In genomic region chr11:12090761-12091261, GRCh38 we compare ENCODE assay signal across 2 cellular contexts.
TF ChIP-seq lines count a peak whose summit lies in the region.

No MANE protein-coding gene starts in this region.

TF ChIP-seq in HCT116, 20 proteins besides CTCF, POLR2A, EP300 and RAD21:
- TF ChIP-seq, protein P1, sequence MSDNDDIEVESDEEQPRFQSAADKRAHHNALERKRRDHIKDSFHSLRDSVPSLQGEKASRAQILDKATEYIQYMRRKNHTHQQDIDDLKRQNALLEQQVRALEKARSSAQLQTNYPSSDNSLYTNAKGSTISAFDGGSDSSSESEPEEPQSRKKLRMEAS (IDR thresholded peaks at IDR 0.05): peak; percentile 59
- TF ChIP-seq EZH2 (IDR thresholded peaks at IDR 0.05): no peak
- TF ChIP-seq EGR1 (IDR thresholded peaks at IDR 0.05; ENCODE audit: low read depth): no peak
- peak; percentile 63 for TF ChIP-seq POLR2AphosphoS5 (IDR thresholded peaks at IDR 0.05; ENCODE audit: low read depth, low read length)
- TF ChIP-seq YY1 (IDR thresholded peaks at IDR 0.05; ENCODE audit: extremely low read depth, insufficient replicate concordance, low read depth, low read length): no peak
- TF ChIP-seq CBX3 (IDR thresholded peaks at IDR 0.05; ENCODE audit: low read depth): peak; percentile 78
- TF ChIP-seq FOSL1 (IDR thresholded peaks at IDR 0.05; ENCODE audit: low read depth): peak; percentile 43
- no peak for TF ChIP-seq ELF1 (IDR thresholded peaks at IDR 0.05; ENCODE audit: borderline replicate concordance, low read depth)
- TF ChIP-seq CEBPB (IDR thresholded peaks at IDR 0.05; ENCODE audit: low read depth): peak; percentile 85
- TF ChIP-seq JUND (IDR thresholded peaks at IDR 0.05): peak; percentile 76
- peak; percentile 12; the same call in 1 of the 2 replicates for TF ChIP-seq SIN3A (IDR thresholded peaks at IDR 0.05; ENCODE audit: low read depth)
- peak; percentile 85 for TF ChIP-seq SP1 (IDR thresholded peaks at IDR 0.05; ENCODE audit: low read depth)

TF ChIP-seq in GM12891, 5 proteins besides CTCF, POLR2A, EP300 and RAD21 (continued from another document):
- TF ChIP-seq SPI1 (IDR thresholded peaks at IDR 0.05; ENCODE audit: low read depth, low read length): no peak
- TF ChIP-seq POU2F2 (IDR thresholded peaks at IDR 0.05; ENCODE audit: low read depth, low read length): no peak
